ENCODE assay signal across 18 cellular contexts in genomic region chr9:69195681-69196080, GRCh38. TPM values are rescaled to one million over a fixed set of nuclear protein-coding genes. Genes with fewer than 3 reads are reported as not detected.
A peak's percentile ranks its signal among the peaks of the same experiment; 100 is the strongest.
DNase-seq lines count a peak whose midpoint lies in the region; ATAC-seq and TF ChIP-seq lines count a peak whose summit lies in the region.
"Had no signal": no experiment of that assay in that cellular context is flagged by ENCODE, and none has a peak within 500 bp of the region (broad histone marks: within the 10 kb centered on the region; RNA-seq: fewer than 3 reads in every experiment).

No MANE protein-coding gene starts in this region.

- DNase-seq in NCI-H2029 treated with DMSO at 0.1 percent for 48 hours (lab: John Stamatoyannopoulos, UW) (peak; percentile 10), NCI-H2029 (lab: John Stamatoyannopoulos, UW) (no peak), globus pallidus (ENCODE audit: low spot score) (peak; percentile 85), substantia nigra (lab: John Stamatoyannopoulos, UW) (peak in 37 of 49 donors; percentile 12 to 79 (median 45)), posterior vena cava (ENCODE audit: low spot score) (no peak), NCI-H1417 (lab: John Stamatoyannopoulos, UW) (no peak)
- DNase-seq: activated naive CD4-positive, alpha-beta T cell treated with anti-CD3 and anti-CD28 coated beads, Interleukin-2, amount 50 U/mL, for 16 hours; activated T-cell treated with anti-CD3 and anti-CD28 coated beads, Interleukin-2, amount 50 U/mL, for 72 hours; DMS79 treated with DMSO at 0.1 percent for 48 hours; kidney; NCI-H1092 treated with DMSO at 0.1 percent for 48 hours; nephron progenitor cell; stimulated activated CD4-positive, alpha-beta T cell treated with anti-CD3 and anti-CD28 coated beads, Interleukin-12 subunit alpha, Interleukin-12 subunit beta, amount 100 ng/mL, for 4 hours; uterus had no signal

- no peak overlapping the region for H3K9ac ChIP-seq in liver (ENCODE audit: low read depth in 1 of 2, low read length in 2 of 2)

- H3K4me1 ChIP-seq in liver (ENCODE audit: control insufficient read depth in 4 of 4, insufficient read depth in 4 of 4, low read length in 3 of 4): peaks cover 2 to 66% (median 55%) of the 10 kb centered on the region in 4 donors
- H3K4me1 ChIP-seq: uterus had no signal

- TF ChIP-seq CTCF in liver (IDR thresholded peaks at IDR 0.05; ENCODE audit: low read depth, low read length, missing input control): no peak

- no peak overlapping the region for H3K4me3 ChIP-seq in liver (ENCODE audit: low read depth in 1 of 3, low read length in 3 of 3)
- H3K4me3 ChIP-seq: uterus had no signal

- peaks cover 0 to under 1% (median 0%) of the 10 kb centered on the region in 4 donors for H3K36me3 ChIP-seq in liver (ENCODE audit: control insufficient read depth in 4 of 4, insufficient read depth in 3 of 4, low read depth in 1 of 4, low read length in 3 of 4)
- H3K36me3 ChIP-seq: uterus had no signal

- intact Hi-C loops in posterior vena cava (cut with DNase I): no loop called here

- no peak for ATAC-seq in HG03354 (IDR thresholded peaks at IDR 0.05; ENCODE audit: poor library complexity, severe bottlenecking, unreplicated experiment)
- ATAC-seq: activated T-cell treated with anti-CD3 and anti-CD28 coated beads, Interleukin-2, amount 50 U/mL, for 72 hours; HCT116 had no signal

- no peaks in the 10 kb centered on the region for H3K9me3 ChIP-seq in liver (ENCODE audit: control insufficient read depth in 4 of 4, low read length in 3 of 4)
- H3K9me3 ChIP-seq: uterus had no signal

- H3K27me3 ChIP-seq in liver (ENCODE audit: control insufficient read depth in 4 of 4, insufficient read depth in 4 of 4, low read length in 3 of 4): no peaks in the 10 kb centered on the region
- H3K27me3 ChIP-seq: uterus had no signal

- no peak overlapping the region for H3K27ac ChIP-seq in liver (ENCODE audit: low read depth in 1 of 2, low read length in 2 of 2)
- peak overlapping the region; percentile 33 for H3K27ac ChIP-seq in substantia nigra (ENCODE audit: low read depth, low read length, poor library complexity, severe bottlenecking)
- H3K27ac ChIP-seq: 22Rv1, uterus had no signal

- no peak for TF ChIP-seq RAD21 in liver (IDR thresholded peaks at IDR 0.05)

- WGBS in liver: 31% methylated on average over 3 of the region's 3 CpGs

TF ChIP-seq in liver, 16 proteins besides CTCF, POLR2A, EP300 and RAD21:
- no peak for TF ChIP-seq ATF3 (IDR thresholded peaks at IDR 0.05)
- TF ChIP-seq MAX (IDR thresholded peaks at IDR 0.05): no peak
- TF ChIP-seq JUND (IDR thresholded peaks at IDR 0.05): no peak
- TF ChIP-seq FOXA2 (IDR thresholded peaks at IDR 0.05): no peak
- TF ChIP-seq TAF1 (conservative IDR thresholded peaks at IDR 0.05): no peak
- TF ChIP-seq GABPA (IDR thresholded peaks at IDR 0.05 in 1 of 2, conservative IDR thresholded peaks at IDR 0.05 in 1 of 2): no peak
- TF ChIP-seq HNF4A (conservative IDR thresholded peaks at IDR 0.05): peak; percentile 14 to 37
- peak in 1 of 2 donors; percentile 26 for TF ChIP-seq RXRA (IDR thresholded peaks at IDR 0.05)
- no peak for TF ChIP-seq HNF4G (IDR thresholded peaks at IDR 0.05)

RNA-seq across cellular contexts. Expression of gene TJP2, which starts 21.6 kb away (rescaled TPM):
- total RNA-seq in liver (10 to 100 TPM; 40.9 to 74.0 TPM), posterior vena cava (10 to 100 TPM; 83.5 to 85.1 TPM)
- 10 to 100 TPM; 23.2 to 24.3 TPM for polyA plus RNA-seq in liver

Comparison
In these comparisons a context has a peak if more than half of its experiments do, and no peak if none do; other contexts are left out.
1. DNase-seq: peak in NCI-H2029 treated with DMSO at 0.1 percent for 48 hours (single experiment), globus pallidus (single experiment) and substantia nigra (37 of 49); none in NCI-H2029 (single experiment), posterior vena cava (single experiment) and NCI-H1417 (0 of 3).